ENCODE assay signal across 8 cellular contexts in the genomic region with DNA sequence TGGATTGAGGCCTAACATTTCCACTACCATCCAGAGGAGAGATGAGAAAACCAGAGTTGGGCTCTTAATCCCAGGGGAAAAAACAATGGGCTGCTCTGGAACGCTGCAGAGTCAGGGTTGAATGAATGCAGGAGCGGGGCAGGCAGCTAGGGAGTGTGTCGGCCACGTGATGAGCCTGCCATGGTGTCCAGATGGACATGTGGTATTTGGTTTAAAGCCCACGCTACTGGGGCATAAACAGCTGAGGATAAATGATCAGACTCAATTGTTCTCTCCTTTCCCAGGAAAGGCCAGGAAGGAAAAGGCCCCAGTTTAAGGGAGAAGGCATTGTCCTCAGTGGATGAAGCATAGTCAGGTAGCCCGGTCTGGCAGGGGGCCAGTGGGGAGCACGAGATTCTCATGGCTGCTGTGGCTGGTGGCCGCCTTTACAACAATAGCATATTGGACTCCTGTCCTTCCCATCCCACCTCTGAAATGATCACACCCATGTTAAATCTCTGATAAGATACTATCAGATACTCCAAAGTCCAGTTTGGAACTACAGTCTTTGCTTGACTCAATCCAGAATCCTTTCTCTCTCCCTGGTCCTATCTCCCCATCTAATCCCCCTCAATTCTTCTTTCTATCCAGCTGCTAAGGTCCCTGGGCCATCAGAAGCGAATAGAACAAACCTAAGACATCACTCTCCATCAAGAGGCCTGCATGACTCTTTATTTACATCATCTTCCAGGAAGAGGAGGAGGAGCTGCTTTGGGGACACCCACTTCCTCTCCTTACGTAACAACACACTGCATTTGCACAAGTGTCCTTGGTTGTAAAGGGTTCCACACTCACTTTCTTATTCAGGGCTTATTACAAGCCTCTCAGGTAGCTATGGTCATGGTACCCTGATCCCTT. TPM values are rescaled to one million over a fixed set of nuclear protein-coding genes. Genes with fewer than 3 reads are reported as not detected.
DNase-seq lines count a peak whose midpoint lies in the region; ATAC-seq lines count a peak whose summit lies in the region.
"Had no signal": no experiment of that assay in that cellular context is flagged by ENCODE, and none has a peak within 500 bp of the region (broad histone marks: within the 10 kb centered on the region; RNA-seq: fewer than 3 reads in every experiment).

No MANE protein-coding gene starts in this region.

- in situ Hi-C loops in ACHN (cut with HindIII; ENCODE audit: low pct_ligation_motif_present, low pct_unique_long_range_greater_than_20kb, low sequenced_read_pairs): no loop called here

- intact Hi-C loops in sciatic nerve (cut with DNase I): no loop called here

- H3K27ac ChIP-seq in epithelial cell of prostate: peak overlapping the region; percentile 57
- H3K27ac ChIP-seq: SK-N-MC had no signal

- DNase-seq in HCEC 1CT (peak; percentile 60), OCI-M1 (lab: John Stamatoyannopoulos, UW) (peak; percentile 77), epithelial cell of prostate (ENCODE audit: low read depth, low spot score) (no peak), sciatic nerve (ENCODE audit: low spot score) (peak; percentile 38), ACHN (no peak)

- ATAC-seq in sciatic nerve (peak; percentile 41), GM18502 (IDR thresholded peaks at IDR 0.05; ENCODE audit: poor library complexity, unreplicated experiment) (no peak), HG02759 (IDR thresholded peaks at IDR 0.05; ENCODE audit: unreplicated experiment) (no peak)

RNA-seq across cellular contexts. Expression of a gene that starts 20.4 kb away (rescaled TPM):
- 13.6 TPM for total RNA-seq in sciatic nerve

Comparison
In these comparisons a context has a peak if more than half of its experiments do, and no peak if none do; other contexts are left out.
1. DNase-seq: peak in HCEC 1CT (single experiment), OCI-M1 (single experiment) and sciatic nerve (single experiment); none in epithelial cell of prostate (single experiment) and ACHN (single experiment).